ENCODE assay signal across 16 cellular contexts in genomic region chr13:79534596-79534995, GRCh38.
"Had no signal": no experiment of that assay in that cellular context is flagged by ENCODE, and none has a peak within 500 bp of the region (broad histone marks: within the 10 kb centered on the region; RNA-seq: fewer than 3 reads in every experiment).

No MANE protein-coding gene starts in this region.

- H3K36me3 ChIP-seq: gastrocnemius medialis had no signal

- H3K9me3 ChIP-seq: gastrocnemius medialis had no signal

- H3K4me3 ChIP-seq: gastrocnemius medialis, hepatocyte, lung had no signal

- H2AFZ ChIP-seq: hepatocyte had no signal

- H3K27me3 ChIP-seq: gastrocnemius medialis, hepatocyte had no signal

- H3K27ac ChIP-seq: gastrocnemius medialis, hepatocyte had no signal

- H3K9me3 Mint-ChIP-seq: activated CD4-positive, alpha-beta memory T cell treated with anti-CD3 and anti-CD28 coated beads, Interleukin-2, amount 10 ng/mL, durations not matched to agents 7 days and 5 days; natural killer cell treated with Interleukin-12 subunit alpha and Interleukin-12 subunit beta and Interleukin-15 and Interleukin-18, amount 100 ng/mL, for 72 hours; stimulated activated naive CD8-positive, alpha-beta T cell treated with anti-CD3 and anti-CD28 coated beads, Interleukin-15, amount 100 ng/mL, for 72 hours had no signal

- H3K27ac Mint-ChIP-seq: activated CD4-positive, alpha-beta memory T cell treated with anti-CD3 and anti-CD28 coated beads, Interleukin-2, amount 10 ng/mL, durations not matched to agents 7 days and 5 days had no signal

- ATAC-seq: gastrocnemius medialis; natural killer cell treated with Interleukin-12 subunit alpha and Interleukin-12 subunit beta and Interleukin-15 and Interleukin-18, amount 100 ng/mL, for 72 hours; stimulated activated naive CD8-positive, alpha-beta T cell treated with anti-CD3 and anti-CD28 coated beads, Interleukin-15, amount 100 ng/mL, for 72 hours; T-helper 17 cell had no signal

- H3K4me2 ChIP-seq: hepatocyte had no signal

- FAIRE-seq: bronchial epithelial cell, colon, endothelial cell of umbilical vein had no signal

- DNase-seq: activated CD4-positive, alpha-beta memory T cell treated with anti-CD3 and anti-CD28 coated beads, Interleukin-2, amount 10 ng/mL, durations not matched to agents 7 days and 5 days; activated CD4-positive, CD25-positive, alpha-beta regulatory T cell treated with anti-CD3 and anti-CD28 coated beads, Interleukin-2, amount 50 U/mL, for 72 hours; activated naive CD4-positive, alpha-beta T cell; aorta; effector CD4-positive, alpha-beta T cell; gastrocnemius medialis; stimulated activated CD4-positive, alpha-beta T cell treated with anti-CD3 and anti-CD28 coated beads, Interleukin-15, amount 100 ng/mL, for 24 hours; stimulated activated CD4-positive, alpha-beta T cell treated with anti-CD3 and anti-CD28 coated beads, Interleukin-4, amount 100 ng/mL, for 24 hours; stimulated activated naive CD8-positive, alpha-beta T cell treated with anti-CD3 and anti-CD28 coated beads, Interleukin-15, amount 100 ng/mL, for 72 hours; T-helper 17 cell had no signal

- H3K27me3 Mint-ChIP-seq: activated CD4-positive, alpha-beta memory T cell treated with anti-CD3 and anti-CD28 coated beads, Interleukin-2, amount 10 ng/mL, durations not matched to agents 7 days and 5 days; natural killer cell treated with Interleukin-12 subunit alpha and Interleukin-12 subunit beta and Interleukin-15 and Interleukin-18, amount 100 ng/mL, for 72 hours; stimulated activated naive CD8-positive, alpha-beta T cell treated with anti-CD3 and anti-CD28 coated beads, Interleukin-15, amount 100 ng/mL, for 72 hours; T-helper 17 cell had no signal

- H3K4me3 Mint-ChIP-seq: activated CD4-positive, alpha-beta memory T cell treated with anti-CD3 and anti-CD28 coated beads, Interleukin-2, amount 10 ng/mL, durations not matched to agents 7 days and 5 days; natural killer cell treated with Interleukin-12 subunit alpha and Interleukin-12 subunit beta and Interleukin-15 and Interleukin-18, amount 100 ng/mL, for 72 hours; stimulated activated naive CD8-positive, alpha-beta T cell treated with anti-CD3 and anti-CD28 coated beads, Interleukin-15, amount 100 ng/mL, for 72 hours; T-helper 17 cell had no signal
